In genomic region chr1:176858421-176858916, GRCh38 we compare ENCODE assay signal across 13 cellular contexts.
"Had no signal": no experiment of that assay in that cellular context is flagged by ENCODE, and none has a peak within 500 bp of the region (broad histone marks: within the 10 kb centered on the region; RNA-seq: fewer than 3 reads in every experiment).

No MANE protein-coding gene starts in this region.

- H3K9me3 ChIP-seq: body of pancreas, esophagus muscularis mucosa, lower lobe of right lung, sigmoid colon, thoracic aorta had no signal

- H3K27ac ChIP-seq: body of pancreas, coronary artery, esophagus muscularis mucosa, lower lobe of right lung, thoracic aorta had no signal

- H3K36me3 ChIP-seq: esophagus muscularis mucosa, lower lobe of right lung, sigmoid colon, thoracic aorta had no signal

- ATAC-seq: body of pancreas, lower lobe of right lung had no signal

- H3K27me3 ChIP-seq: body of pancreas, esophagus muscularis mucosa, sigmoid colon had no signal

- DNase-seq: activated CD4-positive, alpha-beta T cell treated with anti-CD3 and anti-CD28 coated beads, Interleukin-2, amount 50 U/mL, for 1 hour; activated CD8-positive, alpha-beta memory T cell treated with anti-CD3 and anti-CD28 coated beads for 24 hours; activated gamma-delta T cell treated with Interleukin-2 at 50 U/mL for 16 hours; amniotic stem cell; body of pancreas; glutamatergic neuron; left cardiac atrium; lower lobe of right lung; sigmoid colon; stimulated activated CD4-positive, alpha-beta T cell treated with anti-CD3 and anti-CD28 coated beads, Interleukin-1b, Interleukin-23, amount 100 ng/mL, for 48 hours had no signal

- H3K4me1 ChIP-seq: lower lobe of right lung had no signal

- H3K4me3 ChIP-seq: body of pancreas, coronary artery, esophagus muscularis mucosa, lower lobe of right lung, sigmoid colon, thoracic aorta had no signal
